17 cellular contexts compared by ENCODE assay signal in genomic region chr15:53034767-53035245, GRCh38.
DNase-seq lines count a peak whose midpoint lies in the region; ATAC-seq, FAIRE-seq and TF ChIP-seq lines count a peak whose summit lies in the region.
"Had no signal": no experiment of that assay in that cellular context is flagged by ENCODE, and none has a peak within 500 bp of the region (broad histone marks: within the 10 kb centered on the region; RNA-seq: fewer than 3 reads in every experiment).

No MANE protein-coding gene starts in this region.

- in situ Hi-C loops in HepG2 (cut with HindIII; ENCODE audit: extremely low pct_ligation_motif_present, low pct_unique_long_range_greater_than_20kb), result no loop called here

- peak; percentile 98 for FAIRE-seq in HepG2 (lab: Jason Lieb, UNC)
- FAIRE-seq in urothelium cell line (lab: Jason Lieb, UNC), result peak; percentile 53
- FAIRE-seq: GM19239, H1, HTR-8/SVneo had no signal

- H3K9ac ChIP-seq in HepG2 (ENCODE audit: insufficient read depth, low read depth, low read length), result no peak overlapping the region
- H3K9ac ChIP-seq: BLaER1 treated with 17β-estradiol and CSF1 and Interleukin-3, amounts not matched to agents 10 nM and 100 nM had no signal

- H3K36me3 ChIP-seq in HepG2 (replicated peaks in 1 of 2; ENCODE audit: control insufficient read depth in 1 of 2, insufficient read depth in 2 of 2, low read length in 2 of 2), result no peaks in the 10 kb centered on the region
- H3K36me3 ChIP-seq: BLaER1 treated with 17β-estradiol and CSF1 and Interleukin-3, amounts not matched to agents 10 nM and 100 nM had no signal

- BruUV-seq in HepG2 (replicated peaks; lab: Mats Ljungman, UMichigan), result no TSS peak

- peak overlapping the region; percentile 62 for H3K4me2 ChIP-seq in HepG2 (ENCODE audit: low read depth, low read length)
- H3K4me2 ChIP-seq: BLaER1 treated with 17β-estradiol and CSF1 and Interleukin-3, amounts not matched to agents 10 nM and 100 nM had no signal

- H2AFZ ChIP-seq in HepG2 (ENCODE audit: low read length), result no peak overlapping the region

- H3K9me3 ChIP-seq in HepG2 (ENCODE audit: low read length), result no peaks in the 10 kb centered on the region
- H3K9me3 ChIP-seq: BLaER1 treated with 17β-estradiol and CSF1 and Interleukin-3, amounts not matched to agents 10 nM and 100 nM had no signal

- peak overlapping the region in 1 of 3 experiments; percentile 13; a peak in 1 of 6 replicates for H3K4me3 ChIP-seq in HepG2 (replicated peaks in 1 of 3; ENCODE audit: insufficient read depth in 1 of 3, low read depth in 2 of 3, low read length in 3 of 3)
- H3K4me3 ChIP-seq: BLaER1 treated with 17β-estradiol and CSF1 and Interleukin-3, amounts not matched to agents 10 nM and 100 nM had no signal

- H3K79me2 ChIP-seq in HepG2 (ENCODE audit: insufficient read depth, low read length), result no peaks in the 10 kb centered on the region

- peak overlapping the region; percentile 9 for H3K27ac Mint-ChIP-seq in neural crest cell (ENCODE audit: unreplicated experiment)
- H3K27ac Mint-ChIP-seq: B cell; CD8-positive, alpha-beta T cell; H9 had no signal

- WGBS in HepG2 (ENCODE audit: low lambda C conversion rate), result 0% methylated on average over 4 of the region's 4 CpGs

- intact Hi-C loops in HepG2 (cut with micrococcal nuclease; ENCODE audit: unreplicated experiment), result loop anchor here (5.0 to 10.0 kb wide), 2 partner anchors 250 to 522 kb away; no protein-coding TSS in a partner anchor

- CTCF ChIA-PET in HepG2 (lab: Yijun Ruan, JAX; ENCODE audit: low intra/inter-chr PET ratio, low total read pairs), result no interaction called here

- 0 out of 4 replicates have a peak, but pooled peaks of 1 of the 2 experiments have one; percentile 22 for TF ChIP-seq POLR2A in HepG2 (IDR thresholded peaks at IDR 0.05; ENCODE audit: insufficient read depth in 1 of 2, low read depth in 2 of 2, low read length in 2 of 2)

- H3K27me3 Mint-ChIP-seq in neural crest cell (ENCODE audit: low read depth), result no peaks in the 10 kb centered on the region

- H4K20me1 ChIP-seq in HepG2 (ENCODE audit: insufficient read depth, low read length), result no peaks in the 10 kb centered on the region
- H4K20me1 ChIP-seq: BLaER1 treated with 17β-estradiol and CSF1 and Interleukin-3, amounts not matched to agents 10 nM and 100 nM had no signal

- H3K4me1 Mint-ChIP-seq in neural crest cell, result peaks cover 12% of the 10 kb centered on the region
- H3K4me1 Mint-ChIP-seq: B cell had no signal

- TF ChIP-seq EP300 in HepG2 (IDR thresholded peaks at IDR 0.05; ENCODE audit: low read depth in 2 of 2, low read length in 2 of 2) (peak; percentile 46 to 88; a peak in 3 of 4 replicates), HepG2 (CRISPR knock-in tag; IDR thresholded peaks at IDR 0.05; ENCODE audit: borderline replicate concordance) (peak; percentile 69; the same call in 1 of the 2 replicates)

- TF ChIP-seq CTCF in HepG2 (CRISPR knock-in tag; IDR thresholded peaks at IDR 0.05), result peak; percentile 54
- no peak for TF ChIP-seq CTCF in neural crest cell (conservative IDR thresholded peaks at IDR 0.05)

- peaks cover 79% of the 10 kb centered on the region for H3K4me1 ChIP-seq in HepG2 (ENCODE audit: insufficient read depth, low read length)
- H3K4me1 ChIP-seq: BLaER1 treated with 17β-estradiol and CSF1 and Interleukin-3, amounts not matched to agents 10 nM and 100 nM had no signal

- H3K4me3 Mint-ChIP-seq in neural crest cell, result no peak overlapping the region
- H3K4me3 Mint-ChIP-seq: B cell; CD8-positive, alpha-beta T cell; H9 had no signal

- peak overlapping the region; percentile 82 for H3K27ac ChIP-seq in HepG2 (ENCODE audit: extremely low read length, insufficient read depth, low read length)
- H3K27ac ChIP-seq: BLaER1 treated with 17β-estradiol and CSF1 and Interleukin-3, amounts not matched to agents 10 nM and 100 nM had no signal

- ATAC-seq in HepG2 (peak; percentile 98), HG02642 (IDR thresholded peaks at IDR 0.05; ENCODE audit: poor library complexity, unreplicated experiment) (no peak), HG03442 (IDR thresholded peaks at IDR 0.05; ENCODE audit: unreplicated experiment) (no peak)
- ATAC-seq: CD8-positive, alpha-beta T cell had no signal

- POLR2A ChIA-PET in HepG2 (lab: Yijun Ruan, JAX), result no interaction called here

- H3K9me3 Mint-ChIP-seq in neural crest cell, result no peaks in the 10 kb centered on the region
- H3K9me3 Mint-ChIP-seq: CD8-positive, alpha-beta T cell; H9 had no signal

- peak; percentile 33 for DNase-seq in HuH-7.5 (ENCODE audit: low spot score)
- peak; percentile 94 for DNase-seq in HepG2 (ENCODE audit: low spot score)
- no peak for DNase-seq in neural crest cell (ENCODE audit: low read depth, low spot score)
- no peak for DNase-seq in urothelium cell line (ENCODE audit: low spot score)
- no peak for DNase-seq in activated naive CD4-positive, alpha-beta T cell treated with anti-CD3 and anti-CD28 coated beads, Interleukin-2, amount 50 U/mL, for 16 hours
- DNase-seq: Calu3; CD8-positive, alpha-beta T cell; DMS79 treated with DMSO at 0.1 percent for 48 hours; GF-D8; H9 had no signal

- peak; percentile 55; the same call in 1 of the 2 replicates for TF ChIP-seq RAD21 in HepG2 (CRISPR knock-in tag; IDR thresholded peaks at IDR 0.05)

- no peaks in the 10 kb centered on the region for H3K36me3 Mint-ChIP-seq in neural crest cell (ENCODE audit: low read depth)
- H3K36me3 Mint-ChIP-seq: CD8-positive, alpha-beta T cell had no signal

- H3K27me3 ChIP-seq in HepG2 (ENCODE audit: control insufficient read depth in 1 of 2, insufficient read depth in 2 of 2, low read length in 2 of 2), result no peaks in the 10 kb centered on the region
- H3K27me3 ChIP-seq: BLaER1 treated with 17β-estradiol and CSF1 and Interleukin-3, amounts not matched to agents 10 nM and 100 nM had no signal

TF ChIP-seq in HepG2, 621 proteins besides CTCF, POLR2A, EP300 and RAD21 (continues in another document):
- TF ChIP-seq CEBPG (CRISPR knock-in tag; IDR thresholded peaks at IDR 0.05) (peak; percentile 36), ZSCAN22 (CRISPR knock-in tag; IDR thresholded peaks at IDR 0.05) (no peak), ZBTB46 (CRISPR knock-in tag; IDR thresholded peaks at IDR 0.05; ENCODE audit: borderline replicate concordance) (no peak), ZSCAN25 (CRISPR knock-in tag; IDR thresholded peaks at IDR 0.05) (no peak), SMARCC2 (IDR thresholded peaks at IDR 0.05) (no peak), KDM5A (IDR thresholded peaks at IDR 0.05; ENCODE audit: borderline replicate concordance, low read length) (no peak), ISL2 (CRISPR knock-in tag; IDR thresholded peaks at IDR 0.05) (peak; percentile 80), NFYB (CRISPR knock-in tag; IDR thresholded peaks at IDR 0.05) (peak; percentile 50), TOE1 (CRISPR knock-in tag; IDR thresholded peaks at IDR 0.05) (no peak; the same call in 1 of the 2 replicates), IKZF1 (IDR thresholded peaks at IDR 0.05) (no peak), PAXIP1 (CRISPR knock-in tag; conservative IDR thresholded peaks at IDR 0.05) (peak; percentile 94), TCF7L2 (IDR thresholded peaks at IDR 0.05; ENCODE audit: low read depth, low read length) (no peak), ZNF790 (CRISPR knock-in tag; IDR thresholded peaks at IDR 0.05; ENCODE audit: borderline replicate concordance) (no peak), MAX (IDR thresholded peaks at IDR 0.05) (0 out of 2 replicates have a peak, but pooled peaks have one; percentile 40), ZNF30 (CRISPR knock-in tag; IDR thresholded peaks at IDR 0.05) (no peak), HDAC6 (IDR thresholded peaks at IDR 0.05; ENCODE audit: low read depth, low read length) (no peak)

Comparison
In these comparisons a context has a peak if more than half of its experiments do, and no peak if none do; other contexts are left out.
1. DNase-seq: peak in HuH-7.5 (single experiment) and HepG2 (single experiment); none in neural crest cell (single experiment), urothelium cell line (single experiment) and activated naive CD4-positive, alpha-beta T cell treated with anti-CD3 and anti-CD28 coated beads, Interleukin-2, amount 50 U/mL, for 16 hours (single experiment).